In genomic region chr5:138330813-138331448, GRCh38 we compare ENCODE assay signal across 8 cellular contexts. TPM values are rescaled to one million over a fixed set of nuclear protein-coding genes. Genes with fewer than 3 reads are reported as not detected.
DNase-seq lines count a peak whose midpoint lies in the region; ATAC-seq and TF ChIP-seq lines count a peak whose summit lies in the region.

No MANE protein-coding gene starts in this region.

- H3K9ac ChIP-seq in mucosa of stomach (ENCODE audit: low read length) = peak overlapping the region; percentile 12

- no peaks in the 10 kb centered on the region for H3K9me3 Mint-ChIP-seq in MCF 10A (ENCODE audit: unreplicated experiment)

- peak overlapping the region; percentile 94 for H3K4me3 Mint-ChIP-seq in MCF 10A (ENCODE audit: unreplicated experiment)

- H3K4me1 Mint-ChIP-seq in MCF 10A (ENCODE audit: insufficient read depth, unreplicated experiment) = peaks cover 35% of the 10 kb centered on the region

- H3K4me1 ChIP-seq in mucosa of stomach (ENCODE audit: control insufficient read depth, insufficient read depth, low read length) = peaks cover 11% of the 10 kb centered on the region

- H3K27me3 Mint-ChIP-seq in MCF 10A (ENCODE audit: insufficient read depth, unreplicated experiment) = no peaks in the 10 kb centered on the region

- TF ChIP-seq CTCF in MCF 10A (IDR thresholded peaks at IDR 0.05; ENCODE audit: unreplicated experiment) (no peak), GM10266 (IDR thresholded peaks at IDR 0.05; ENCODE audit: control insufficient read depth, insufficient read depth, low read depth, missing control alignments) (no peak)

- POLR2A ChIA-PET in MCF 10A (lab: Yijun Ruan, JAX) = interaction anchor here (0.6 to 13.3 kb wide), 18 partner anchors 8 to 896 kb away, joined by 3 to 395 read pairs (median 4); partner anchors contain the start of genes BRD8, CDC23, EGR1 and ETF1

- H3K36me3 Mint-ChIP-seq in MCF 10A (ENCODE audit: insufficient read depth, unreplicated experiment) = peaks cover 9% of the 10 kb centered on the region

- peak; percentile 6 for DNase-seq in AG08395 (ENCODE audit: low spot score)
- DNase-seq in HuH-7.5 (ENCODE audit: low spot score) = peak; percentile 2
- peak; percentile 53 for DNase-seq in MCF 10A (ENCODE audit: unreplicated experiment)
- DNase-seq in GM03348 (ENCODE audit: low spot score) = no peak
- no peak for DNase-seq in GM10266 (ENCODE audit: extremely low spot score)

- no peaks in the 10 kb centered on the region for H3K9me3 ChIP-seq in mucosa of stomach (ENCODE audit: control insufficient read depth, low read length)

- H3K4me3 ChIP-seq in mucosa of stomach (ENCODE audit: low read length) = peak overlapping the region; percentile 3

- BruUV-seq in MCF 10A (replicated peaks; lab: Mats Ljungman, UMichigan) = TSS peak; percentile 68

- ATAC-seq in HG03342 (IDR thresholded peaks at IDR 0.05; ENCODE audit: unreplicated experiment) (no peak), HG02623 (IDR thresholded peaks at IDR 0.05; ENCODE audit: unreplicated experiment) (no peak)

- CTCF ChIA-PET in MCF 10A (lab: Yijun Ruan, JAX) = interaction anchor here (0.5 to 13.7 kb wide), 9 partner anchors 10 to 579 kb away, joined by 3 to 323 read pairs (median 3); partner anchors contain the start of genes BRD8, KDM3B and KIF20A

- peak overlapping the region; percentile 87 for H3K27ac Mint-ChIP-seq in MCF 10A (ENCODE audit: low read depth, unreplicated experiment)

- H3K27me3 ChIP-seq in mucosa of stomach (ENCODE audit: control insufficient read depth, insufficient read depth, low read length) = no peaks in the 10 kb centered on the region

- intact Hi-C loops in MCF 10A (cut with micrococcal nuclease) = loop anchor here (10.0 kb wide), 1 partner anchor 214 kb away; the partner anchor contains the start of gene ETF1

- no peaks in the 10 kb centered on the region for H3K36me3 ChIP-seq in mucosa of stomach (ENCODE audit: control insufficient read depth, insufficient read depth, low read length)

RNA-seq across cellular contexts. Expression of gene CDC25C, which starts 0.7 kb away (rescaled TPM):
- total RNA-seq in MCF 10A (2022) = 10.8 and 12.2 TPM in 2 replicates

RNA-seq across cellular contexts. Expression of gene FAM53C, which starts 7.1 kb away (rescaled TPM):
- total RNA-seq in MCF 10A (2022) = 37.2 and 38.9 TPM in 2 replicates

RNA-seq across cellular contexts. Expression of gene KDM3B, which starts 21.6 kb away (rescaled TPM):
- total RNA-seq in MCF 10A (2022) = 57.8 and 59.0 TPM in 2 replicates

RNA-seq across cellular contexts. Expression of gene GFRA3, which starts 56.5 kb away (rescaled TPM):
- total RNA-seq in MCF 10A (2022) = not detected in 2 replicates

Comparison
In these comparisons a context has a peak if more than half of its experiments do, and no peak if none do; other contexts are left out.
1. DNase-seq: peak in AG08395 (single experiment), HuH-7.5 (single experiment) and MCF 10A (single experiment); none in GM03348 (single experiment) and GM10266 (single experiment).